In genomic region chr15:40807028-40807887, GRCh38 we compare ENCODE assay signal across 8 cellular contexts. TPM values are rescaled to one million over a fixed set of nuclear protein-coding genes. Genes with fewer than 3 reads are reported as not detected.
DNase-seq lines count a peak whose midpoint lies in the region; ATAC-seq and TF ChIP-seq lines count a peak whose summit lies in the region.

A gene with protein sequence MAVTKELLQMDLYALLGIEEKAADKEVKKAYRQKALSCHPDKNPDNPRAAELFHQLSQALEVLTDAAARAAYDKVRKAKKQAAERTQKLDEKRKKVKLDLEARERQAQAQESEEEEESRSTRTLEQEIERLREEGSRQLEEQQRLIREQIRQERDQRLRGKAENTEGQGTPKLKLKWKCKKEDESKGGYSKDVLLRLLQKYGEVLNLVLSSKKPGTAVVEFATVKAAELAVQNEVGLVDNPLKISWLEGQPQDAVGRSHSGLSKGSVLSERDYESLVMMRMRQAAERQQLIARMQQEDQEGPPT (minus strand): TSS chr15:40807473. CDS start chr15:40807446, 27 bp downstream.
A gene with protein sequence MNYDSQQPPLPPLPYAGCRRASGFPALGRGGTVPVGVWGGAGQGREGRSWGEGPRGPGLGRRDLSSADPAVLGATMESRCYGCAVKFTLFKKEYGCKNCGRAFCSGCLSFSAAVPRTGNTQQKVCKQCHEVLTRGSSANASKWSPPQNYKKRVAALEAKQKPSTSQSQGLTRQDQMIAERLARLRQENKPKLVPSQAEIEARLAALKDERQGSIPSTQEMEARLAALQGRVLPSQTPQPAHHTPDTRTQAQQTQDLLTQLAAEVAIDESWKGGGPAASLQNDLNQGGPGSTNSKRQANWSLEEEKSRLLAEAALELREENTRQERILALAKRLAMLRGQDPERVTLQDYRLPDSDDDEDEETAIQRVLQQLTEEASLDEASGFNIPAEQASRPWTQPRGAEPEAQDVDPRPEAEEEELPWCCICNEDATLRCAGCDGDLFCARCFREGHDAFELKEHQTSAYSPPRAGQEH (plus strand): TSS chr15:40807089. CDS start chr15:40807590, 501 bp downstream.

- H3K36me3 ChIP-seq in SK-N-SH (replicated peaks in 1 of 2; ENCODE audit: control insufficient read depth in 1 of 2, insufficient read depth in 2 of 2, low read length in 1 of 2): peaks cover 18 to 23% of the 10 kb centered on the region in 2 experiments
- H3K36me3 ChIP-seq in suprapubic skin: peaks cover 17% of the 10 kb centered on the region

- no peaks in the 10 kb centered on the region for H3K27me3 ChIP-seq in SK-N-SH (ENCODE audit: insufficient read depth)
- H3K27me3 ChIP-seq in suprapubic skin: no peaks in the 10 kb centered on the region

- no peaks in the 10 kb centered on the region for H4K20me1 ChIP-seq in SK-N-SH (ENCODE audit: insufficient read depth)

- H3K4me1 ChIP-seq in SK-N-SH (ENCODE audit: control insufficient read depth in 1 of 2, insufficient read depth in 2 of 2, low read depth in 1 of 2, low read length in 1 of 2) (peaks cover 4 to 15% of the 10 kb centered on the region in 2 experiments; a peak in 1 of 4 replicates), suprapubic skin (peaks cover 22% of the 10 kb centered on the region)

- TF ChIP-seq POLR2A in suprapubic skin (IDR thresholded peaks at IDR 0.05): no peak

- no peak for TF ChIP-seq EP300 in SK-N-SH (IDR thresholded peaks at IDR 0.05; ENCODE audit: borderline replicate concordance in 1 of 2, low read depth in 1 of 2, low read length in 1 of 2)
- no peak for TF ChIP-seq EP300 in suprapubic skin (IDR thresholded peaks at IDR 0.05)

- WGBS in SK-N-SH (ENCODE audit: low lambda C conversion rate): 0% methylated on average over 30 of the region's 64 CpGs
- WGBS in suprapubic skin: 4% methylated on average over 27 of the region's 64 CpGs

- H3K4me3 ChIP-seq in GM08714 (ENCODE audit: low read length) (peak within 1 kb of the TSS; percentile 78), SK-N-SH (ENCODE audit: low read depth in 2 of 2, low read length in 1 of 2) (peak within 1 kb of the TSS; percentile 94 to 98), suprapubic skin (peak within 1 kb of the TSS; percentile 78)

- peak; percentile 93 for ATAC-seq in HG02571 (IDR thresholded peaks at IDR 0.05; ENCODE audit: unreplicated experiment)

- peak within 1 kb of the TSS; percentile 82 for H3K9ac ChIP-seq in SK-N-SH

- CTCF ChIA-PET in SK-N-SH (lab: Yijun Ruan, JAX): interaction anchor here (0.5 to 2.9 kb wide), 6 partner anchors 25 to 128 kb away, joined by 3 to 11 read pairs (median 4); no protein-coding TSS in a partner anchor

- no peak for TF ChIP-seq RAD21 in SK-N-SH (IDR thresholded peaks at IDR 0.05; ENCODE audit: low read length)

- peak; percentile 94 for DNase-seq in NCI-H1048 (lab: John Stamatoyannopoulos, UW)
- peak; percentile 92 for DNase-seq in SK-N-SH
- peak; percentile 95 for DNase-seq in activated naive CD4-positive, alpha-beta T cell treated with anti-CD3 and anti-CD28 coated beads, Interleukin-2, amount 50 U/mL, for 16 hours
- DNase-seq in germinal center (ENCODE audit: low spot score): peak; percentile 90
- peak; percentile 80 to 99 (median 96) for DNase-seq in nucleus accumbens (lab: John Stamatoyannopoulos, UW)
- peak; percentile 96 for DNase-seq in suprapubic skin (ENCODE audit: low spot score in 2 of 2)

- no peaks in the 10 kb centered on the region for H3K9me2 ChIP-seq in SK-N-SH

- peaks cover 63% of the 10 kb centered on the region for H3K79me2 ChIP-seq in SK-N-SH (ENCODE audit: insufficient read depth)

- H3K27ac ChIP-seq in SK-N-SH (ENCODE audit: low read depth in 2 of 2, low read length in 1 of 2) (peak within 1 kb of the TSS; percentile 75 to 95), suprapubic skin (peak within 1 kb of the TSS; percentile 84)

- H3K9me3 ChIP-seq in SK-N-SH (no peaks in the 10 kb centered on the region), suprapubic skin (no peaks in the 10 kb centered on the region)

- H3K4me2 ChIP-seq in SK-N-SH: peak within 1 kb of the TSS; percentile 96

- H2AFZ ChIP-seq in SK-N-SH (ENCODE audit: low read depth): peak within 1 kb of the TSS; percentile 99

- POLR2A ChIA-PET in SK-N-SH (lab: Yijun Ruan, JAX): interaction anchor here (0.6 to 1.1 kb wide), 3 partner anchors 25 to 484 kb away, joined by 3 read pairs; partner anchors contain the start of gene VPS18

- H3F3A ChIP-seq in SK-N-SH (replicated peaks; ENCODE audit: insufficient read depth): no peaks in the 10 kb centered on the region

- no peak for TF ChIP-seq CTCF in SK-N-SH (IDR thresholded peaks at IDR 0.05)
- TF ChIP-seq CTCF in suprapubic skin (IDR thresholded peaks at IDR 0.05): peak in 1 of 2 donors; percentile 29

TF ChIP-seq in SK-N-SH, 30 proteins besides CTCF, POLR2A, EP300 and RAD21:
- TF ChIP-seq POLR2AphosphoS5 (IDR thresholded peaks at IDR 0.05; ENCODE audit: low read depth, low read length) (peak; percentile 63; the same call in 1 of the 2 replicates), ZBTB33 (IDR thresholded peaks at IDR 0.05; ENCODE audit: borderline replicate concordance, low read depth) (peak; percentile 72; the same call in 1 of the 2 replicates), GABPA (IDR thresholded peaks at IDR 0.05; ENCODE audit: low read depth) (peak; percentile 42; the same call in 1 of the 2 replicates), PBX3 (IDR thresholded peaks at IDR 0.05) (no peak; the same call in 1 of the 2 replicates), TCF12 (IDR thresholded peaks at IDR 0.05) (no peak), JUND (IDR thresholded peaks at IDR 0.05) (no peak), NFIC (IDR thresholded peaks at IDR 0.05; ENCODE audit: borderline replicate concordance) (no peak), YY1 (IDR thresholded peaks at IDR 0.05; ENCODE audit: low read depth) (peak; percentile 84), ELF1 (IDR thresholded peaks at IDR 0.05) (peak; percentile 85), NRF1 (IDR thresholded peaks at IDR 0.05; ENCODE audit: low read depth, low read length) (peak; percentile 77), MXI1 (IDR thresholded peaks at IDR 0.05; ENCODE audit: low read depth, low read length) (peak; percentile 55; the same call in 1 of the 2 replicates), CHD2 (IDR thresholded peaks at IDR 0.05; ENCODE audit: low read length, partially characterized antibody) (peak; percentile 87), RCOR1 (IDR thresholded peaks at IDR 0.05; ENCODE audit: low read length) (no peak), TEAD4 (IDR thresholded peaks at IDR 0.05; ENCODE audit: borderline replicate concordance, insufficient read depth) (no peak)
- TF ChIP-seq, protein P1, sequence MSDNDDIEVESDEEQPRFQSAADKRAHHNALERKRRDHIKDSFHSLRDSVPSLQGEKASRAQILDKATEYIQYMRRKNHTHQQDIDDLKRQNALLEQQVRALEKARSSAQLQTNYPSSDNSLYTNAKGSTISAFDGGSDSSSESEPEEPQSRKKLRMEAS (IDR thresholded peaks at IDR 0.05; ENCODE audit: low read depth): no peak
TF ChIP-seq in SK-N-SH: peak in this region for 8.

RNA-seq across cellular contexts. Expression of the first gene that starts in this region (rescaled TPM):
- polyA plus RNA-seq in SK-N-SH (2012; rRNA removed): 53.1 and 61.6 TPM in 2 replicates
- 48.6 and 49.2 TPM in 2 replicates for polyA plus RNA-seq in SK-N-SH (2012; cell fraction: cytosol; rRNA removed)
- polyA plus RNA-seq in SK-N-SH (2012; cell fraction: nucleus; rRNA removed): 96.1 and 113 TPM in 2 replicates
- total RNA-seq in suprapubic skin: 10 to 100 TPM; 20.4 to 40.2 (median 30.3) TPM

RNA-seq across cellular contexts. Expression of the second gene that starts in this region (rescaled TPM):
- polyA plus RNA-seq in SK-N-SH (2012; rRNA removed): 35.5 and 37.8 TPM in 2 replicates
- 16.8 and 22.1 TPM in 2 replicates for polyA plus RNA-seq in SK-N-SH (2012; cell fraction: cytosol; rRNA removed)
- polyA plus RNA-seq in SK-N-SH (2012; cell fraction: nucleus; rRNA removed): 141 and 176 TPM in 2 replicates
- 10 to 100 TPM; 33.3 to 57.1 (median 37.9) TPM for total RNA-seq in suprapubic skin

Comparison
In these comparisons a context has a peak if more than half of its experiments do, and no peak if none do; other contexts are left out.
1. Peak in every context shown above with its lines: DNase-seq, ATAC-seq, H3K4me3 ChIP-seq and H3K27ac ChIP-seq.